8 cellular contexts compared by ENCODE assay signal in the genomic region with DNA sequence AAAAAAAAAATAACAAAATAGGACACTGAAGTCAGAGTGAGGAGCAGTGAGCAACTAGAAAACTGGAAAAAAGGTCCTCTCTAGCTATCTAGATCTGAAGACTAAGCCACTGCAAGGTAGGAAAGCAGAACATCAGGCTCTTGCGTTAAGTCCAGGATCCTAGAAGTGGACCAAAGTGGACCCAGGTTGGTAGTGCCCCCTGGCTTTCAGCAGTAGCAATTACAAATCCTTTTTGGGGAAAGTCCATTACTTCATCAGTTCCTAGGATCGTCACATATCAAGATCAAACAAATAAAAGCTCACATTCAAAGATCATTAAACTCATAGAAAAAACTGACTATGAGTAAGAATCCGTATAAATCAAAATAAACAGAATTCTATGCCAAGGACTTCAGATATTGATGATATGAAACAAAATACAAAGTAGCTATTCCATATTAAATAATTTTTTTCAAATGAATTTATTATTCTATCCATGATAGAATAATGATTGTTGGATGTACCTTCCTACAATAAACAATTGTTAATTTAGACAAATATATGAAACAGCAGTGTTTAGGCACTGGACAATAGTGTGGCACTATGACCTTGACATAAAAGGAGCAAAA. TPM values are rescaled to one million over a fixed set of nuclear protein-coding genes. Genes with fewer than 3 reads are reported as not detected.
DNase-seq lines count a peak whose midpoint lies in the region; ATAC-seq, FAIRE-seq and TF ChIP-seq lines count a peak whose summit lies in the region.

No MANE protein-coding gene starts in this region.

- no peaks in the 10 kb centered on the region for H3K9me2 ChIP-seq in PC-3 (replicated peaks; ENCODE audit: low read length)

- intact Hi-C loops in PC-3 (cut with micrococcal nuclease): no loop called here

- H3F3A ChIP-seq in PC-3 (ENCODE audit: low read length, unreplicated experiment): peaks cover 11% of the 10 kb centered on the region

- TF ChIP-seq CTCF in PC-3 (conservative IDR thresholded peaks at IDR 0.05; ENCODE audit: low read depth, low read length): peak; percentile 95

- no peak overlapping the region for H3K4me3 Mint-ChIP-seq in activated T-cell treated with anti-CD3 and anti-CD28 coated beads, Interleukin-2, amount 50 U/mL, for 72 hours

- H4K20me1 ChIP-seq in PC-3 (ENCODE audit: low read length): no peaks in the 10 kb centered on the region

- no TSS peak for BruUV-seq in PC-3 (replicated peaks; lab: Mats Ljungman, UMichigan)

- peak; percentile 36 to 44 for ATAC-seq in activated T-cell treated with anti-CD3 and anti-CD28 coated beads, Interleukin-2, amount 50 U/mL, for 72 hours (replicated peaks in 1 of 2)
- ATAC-seq in HG03066 (IDR thresholded peaks at IDR 0.05; ENCODE audit: low read depth, unreplicated experiment) (peak; percentile 42), PC-3 (no peak; the same call in 1 of the 2 replicates), GM18502 (IDR thresholded peaks at IDR 0.05; ENCODE audit: poor library complexity, unreplicated experiment) (no peak)
- no peak for ATAC-seq in stimulated activated naive CD8-positive, alpha-beta T cell treated with anti-CD3 and anti-CD28 coated beads, Interleukin-15, Interleukin-2, amounts not matched to agents 100 U/mL and 50 U/mL, for 24 hours

- H3K27me3 Mint-ChIP-seq in activated T-cell treated with anti-CD3 and anti-CD28 coated beads, Interleukin-2, amount 50 U/mL, for 72 hours (ENCODE audit: low read depth): peaks cover 25% of the 10 kb centered on the region

- H3K4me2 ChIP-seq in PC-3 (ENCODE audit: low read length): peak overlapping the region; percentile 43

- peak; percentile 21 to 43 for DNase-seq in activated T-cell treated with anti-CD3 and anti-CD28 coated beads, Interleukin-2, amount 50 U/mL, for 72 hours
- no peak for DNase-seq in activated T-cell treated with anti-CD3 and anti-CD28 coated beads for 4 hours
- DNase-seq in PC-3: peak; percentile 67
- DNase-seq in cerebellar cortex (ENCODE audit: low spot score): peak; percentile 67
- peak; percentile 42 for DNase-seq in stimulated activated naive CD8-positive, alpha-beta T cell treated with anti-CD3 and anti-CD28 coated beads, Interleukin-15, Interleukin-2, amounts not matched to agents 100 U/mL and 50 U/mL, for 24 hours

- no peak overlapping the region for H3K4me3 ChIP-seq in PC-3 (ENCODE audit: low read length)

- peak overlapping the region; percentile 56 for H3K27ac ChIP-seq in PC-3 (ENCODE audit: low read length)

- H3K36me3 ChIP-seq in PC-3 (ENCODE audit: low read depth, low read length): no peaks in the 10 kb centered on the region

- CTCF ChIA-PET in PC-3 (lab: Charles Lee): interaction anchor here (0.6 to 1.3 kb wide), 7 partner anchors 13 to 138 kb away, joined by 3 to 8 read pairs (median 4); partner anchors contain the start of gene FYB1

- POLR2A ChIA-PET in PC-3 (lab: Charles Lee; ENCODE audit: unreplicated experiment): no interaction called here

- no peak overlapping the region for H2AFZ ChIP-seq in PC-3 (ENCODE audit: low read length)

- H3K36me3 Mint-ChIP-seq in activated T-cell treated with anti-CD3 and anti-CD28 coated beads, Interleukin-2, amount 50 U/mL, for 72 hours (ENCODE audit: insufficient read depth in 2 of 2): peaks cover 5 to 11% of the 10 kb centered on the region in 2 donors

- H3K27me3 ChIP-seq in PC-3 (ENCODE audit: low read length): no peaks in the 10 kb centered on the region

- H3K27ac Mint-ChIP-seq in activated T-cell treated with anti-CD3 and anti-CD28 coated beads, Interleukin-2, amount 50 U/mL, for 72 hours: no peak overlapping the region

- no peak overlapping the region for H3K9ac ChIP-seq in PC-3 (ENCODE audit: low read length)

- peaks cover 44% of the 10 kb centered on the region for H3K4me1 Mint-ChIP-seq in activated T-cell treated with anti-CD3 and anti-CD28 coated beads, Interleukin-2, amount 50 U/mL, for 72 hours (ENCODE audit: low read depth)

- peak; percentile 97 for FAIRE-seq in islet of Langerhans (lab: Jason Lieb, UNC)

- peaks cover 41% of the 10 kb centered on the region for H3K4me1 ChIP-seq in PC-3 (ENCODE audit: insufficient read depth, low read length)

- peaks cover 3 to 4% of the 10 kb centered on the region in 2 donors for H3K9me3 Mint-ChIP-seq in activated T-cell treated with anti-CD3 and anti-CD28 coated beads, Interleukin-2, amount 50 U/mL, for 72 hours

- no peaks in the 10 kb centered on the region for H3K9me3 ChIP-seq in PC-3 (ENCODE audit: low read length)

- peaks cover 8% of the 10 kb centered on the region for H3K79me2 ChIP-seq in PC-3 (ENCODE audit: low read length)

RNA-seq across cellular contexts. Expression of gene RICTOR, which starts 6.5 kb away (rescaled TPM):
- total RNA-seq in activated T-cell treated with anti-CD3 and anti-CD28 coated beads, Interleukin-2, amount 50 U/mL, for 72 hours: 10 to 100 TPM; 34.6 to 47.0 TPM
- 24.5 and 28.1 TPM in 2 replicates for total RNA-seq in PC-3 (2014; rRNA removed)

Comparison
In these comparisons a context has a peak if more than half of its experiments do, and no peak if none do; other contexts are left out.
1. ATAC-seq: peak in activated T-cell treated with anti-CD3 and anti-CD28 coated beads, Interleukin-2, amount 50 U/mL, for 72 hours (2 of 2) and HG03066 (single experiment); none in PC-3 (single experiment), stimulated activated naive CD8-positive, alpha-beta T cell treated with anti-CD3 and anti-CD28 coated beads, Interleukin-15, Interleukin-2, amounts not matched to agents 100 U/mL and 50 U/mL, for 24 hours (single experiment) and GM18502 (single experiment).